In the genomic region with DNA sequence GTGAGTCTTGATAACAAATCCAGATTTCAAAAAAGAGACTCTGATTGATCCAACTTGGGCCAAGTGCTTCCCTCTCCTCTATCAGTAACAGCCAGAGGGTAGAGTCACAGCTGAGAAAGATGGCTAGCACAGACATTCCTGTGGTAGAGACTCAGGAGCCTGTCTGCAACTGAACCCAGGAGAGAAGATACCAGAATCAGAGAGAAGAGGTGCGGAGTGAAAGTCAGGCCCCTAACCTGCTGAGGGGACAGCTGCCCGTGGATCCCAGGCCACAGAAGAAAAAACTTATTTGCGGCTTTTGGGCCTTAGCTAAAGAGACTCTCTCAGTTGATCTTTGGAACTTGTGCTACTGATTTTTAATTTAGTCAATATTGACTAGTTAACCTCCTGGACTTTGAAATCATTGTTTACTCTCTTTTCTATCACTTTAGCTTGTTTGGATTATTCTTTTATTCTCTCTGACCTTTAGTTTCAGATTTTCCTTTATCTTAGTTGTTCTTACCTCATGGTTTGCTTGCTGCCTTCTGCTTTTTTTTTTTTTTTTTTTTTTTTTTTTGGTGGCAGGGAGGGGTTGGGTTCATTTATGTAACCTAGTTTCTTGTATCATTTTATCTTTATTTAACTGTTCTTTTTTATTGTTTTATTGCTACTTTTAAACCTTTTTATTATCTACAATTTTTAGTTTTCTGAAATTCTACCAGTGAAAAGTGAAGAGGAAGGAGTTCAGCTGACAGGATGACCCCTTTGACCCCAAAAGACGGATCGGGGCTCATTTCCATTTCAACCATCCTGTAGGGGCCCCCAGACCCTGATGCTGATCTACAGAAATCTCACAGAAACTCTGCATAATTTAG, we compare ENCODE assay signal across 1 cellular context.
TF ChIP-seq lines count a peak whose summit lies in the region.

No MANE protein-coding gene starts in this region.

TF ChIP-seq in IMR-90, 13 proteins besides CTCF, POLR2A, EP300 and RAD21 (continued from another document):
- TF ChIP-seq, protein P1, sequence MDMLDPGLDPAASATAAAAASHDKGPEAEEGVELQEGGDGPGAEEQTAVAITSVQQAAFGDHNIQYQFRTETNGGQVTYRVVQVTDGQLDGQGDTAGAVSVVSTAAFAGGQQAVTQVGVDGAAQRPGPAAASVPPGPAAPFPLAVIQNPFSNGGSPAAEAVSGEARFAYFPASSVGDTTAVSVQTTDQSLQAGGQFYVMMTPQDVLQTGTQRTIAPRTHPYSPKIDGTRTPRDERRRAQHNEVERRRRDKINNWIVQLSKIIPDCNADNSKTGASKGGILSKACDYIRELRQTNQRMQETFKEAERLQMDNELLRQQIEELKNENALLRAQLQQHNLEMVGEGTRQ (IDR thresholded peaks at IDR 0.05; ENCODE audit: low read depth, low read length), result no peak
- TF ChIP-seq FOS (IDR thresholded peaks at IDR 0.05; ENCODE audit: low read depth, low read length) (no peak), RCOR1 (IDR thresholded peaks at IDR 0.05; ENCODE audit: insufficient replicate concordance, low read length) (no peak), CEBPB (IDR thresholded peaks at IDR 0.05; ENCODE audit: low read depth, low read length) (no peak), ELK1 (IDR thresholded peaks at IDR 0.05; ENCODE audit: borderline replicate concordance, low read depth, low read length) (no peak), BHLHE40 (IDR thresholded peaks at IDR 0.05; ENCODE audit: low read depth, low read length) (no peak), RFX5 (IDR thresholded peaks at IDR 0.05; ENCODE audit: low read depth, low read length) (no peak), MXI1 (IDR thresholded peaks at IDR 0.05; ENCODE audit: borderline replicate concordance, low read depth, low read length) (no peak)
